16 cellular contexts compared by ENCODE assay signal in genomic region chr17:4562000-4562969, GRCh38. TPM values are rescaled to one million over a fixed set of nuclear protein-coding genes. Genes with fewer than 3 reads are reported as not detected.
DNase-seq lines count a peak whose midpoint lies in the region; ATAC-seq, FAIRE-seq and TF ChIP-seq lines count a peak whose summit lies in the region.
"Had no signal": no experiment of that assay in that cellular context is flagged by ENCODE, and none has a peak within 500 bp of the region (broad histone marks: within the 10 kb centered on the region; RNA-seq: fewer than 3 reads in every experiment).

No MANE protein-coding gene starts in this region.

- CTCF ChIA-PET in SK-N-SH (lab: Yijun Ruan, JAX) = interaction anchor here (0.7 to 3.4 kb wide), 3 partner anchors 8 to 142 kb away, joined by 3 to 18 read pairs (median 7); no protein-coding TSS in a partner anchor

- no peak for DNase-seq in SK-N-SH
- no peak for DNase-seq in activated naive CD8-positive, alpha-beta T cell treated with anti-CD3 and anti-CD28 coated beads for 36 hours
- no peak for DNase-seq in naive thymus-derived CD8-positive, alpha-beta T cell
- no peak for DNase-seq in D721Med (ENCODE audit: insufficient read length, low spot score)
- no peak for DNase-seq in Ammon's horn (ENCODE audit: low spot score)
- DNase-seq: activated CD4-positive, alpha-beta T cell treated with anti-CD3 and anti-CD28 coated beads for 48 hours; amygdala; hippocampal formation; NCI-H524 treated with DMSO at 0.1 percent for 48 hours had no signal

- peak overlapping the region; percentile 25 for H3K27ac Mint-ChIP-seq in activated naive CD8-positive, alpha-beta T cell treated with anti-CD3 and anti-CD28 coated beads for 36 hours
- peak overlapping the region in 7 of 10 donors; percentile 17 to 75 (median 61) for H3K27ac Mint-ChIP-seq in naive thymus-derived CD8-positive, alpha-beta T cell

- H3K4me2 ChIP-seq in SK-N-SH = peak overlapping the region; percentile 34; the same call in 1 of the 2 replicates
- peak overlapping the region; percentile 25; the same call in 1 of the 2 replicates for H3K4me2 ChIP-seq in KMS-11

- H2AFZ ChIP-seq in SK-N-SH (ENCODE audit: low read depth) (no peak overlapping the region; the same call in 1 of the 2 replicates), KMS-11 (ENCODE audit: low read depth) (peak overlapping the region; percentile 21; the same call in 1 of the 2 replicates)

- peaks cover 26% of the 10 kb centered on the region for H3K4me1 Mint-ChIP-seq in activated naive CD8-positive, alpha-beta T cell treated with anti-CD3 and anti-CD28 coated beads for 36 hours
- peaks cover 6 to 29% (median 22%) of the 10 kb centered on the region in 4 donors for H3K4me1 Mint-ChIP-seq in naive thymus-derived CD8-positive, alpha-beta T cell

- H3K4me3 ChIP-seq in SK-N-SH (ENCODE audit: low read depth in 2 of 2, low read length in 1 of 2) = no peak overlapping the region
- no peak overlapping the region for H3K4me3 ChIP-seq in KMS-11 (IDR thresholded peaks at IDR 0.05; ENCODE audit: insufficient read depth, low read depth, low read length)
- H3K4me3 ChIP-seq: suprapubic skin had no signal

- H3K4me1 ChIP-seq in SK-N-SH (ENCODE audit: control insufficient read depth in 1 of 2, insufficient read depth in 2 of 2, low read depth in 1 of 2, low read length in 1 of 2) (no peaks in the 10 kb centered on the region), KMS-11 (ENCODE audit: low read depth, poor library complexity, severe bottlenecking) (peaks cover 15% of the 10 kb centered on the region)

- TF ChIP-seq CTCF in SK-N-SH (IDR thresholded peaks at IDR 0.05) = no peak
- TF ChIP-seq CTCF in KMS-11 (conservative IDR thresholded peaks at IDR 0.05; ENCODE audit: low read depth, low read length) = no peak
- TF ChIP-seq CTCF in D721Med (IDR thresholded peaks at IDR 0.05; ENCODE audit: insufficient read depth, missing control alignments) = no peak

- H3K36me3 Mint-ChIP-seq in activated naive CD8-positive, alpha-beta T cell treated with anti-CD3 and anti-CD28 coated beads for 36 hours = no peaks in the 10 kb centered on the region
- H3K36me3 Mint-ChIP-seq in naive thymus-derived CD8-positive, alpha-beta T cell = no peaks in the 10 kb centered on the region

- TF ChIP-seq RAD21 in SK-N-SH (IDR thresholded peaks at IDR 0.05; ENCODE audit: low read length) = no peak

- H3K9me2 ChIP-seq in SK-N-SH = no peaks in the 10 kb centered on the region

- TF ChIP-seq EP300 in SK-N-SH (IDR thresholded peaks at IDR 0.05; ENCODE audit: borderline replicate concordance in 1 of 2, low read depth in 1 of 2, low read length in 1 of 2) = no peak

- no peaks in the 10 kb centered on the region for H3K9me3 Mint-ChIP-seq in activated naive CD8-positive, alpha-beta T cell treated with anti-CD3 and anti-CD28 coated beads for 36 hours
- H3K9me3 Mint-ChIP-seq in naive thymus-derived CD8-positive, alpha-beta T cell = no peaks in the 10 kb centered on the region

- H3K9me3 ChIP-seq in SK-N-SH = no peaks in the 10 kb centered on the region
- H3K9me3 ChIP-seq: suprapubic skin had no signal

- POLR2A ChIA-PET in SK-N-SH (lab: Yijun Ruan, JAX) = no interaction called here
- POLR2A ChIA-PET in naive thymus-derived CD8-positive, alpha-beta T cell (lab: Charles Lee) = no interaction called here

- H3K27me3 Mint-ChIP-seq in activated naive CD8-positive, alpha-beta T cell treated with anti-CD3 and anti-CD28 coated beads for 36 hours = no peaks in the 10 kb centered on the region
- peaks cover 0 to 1% (median 0%) of the 10 kb centered on the region in 5 donors for H3K27me3 Mint-ChIP-seq in naive thymus-derived CD8-positive, alpha-beta T cell

- H3K27ac ChIP-seq in SK-N-SH (ENCODE audit: low read depth in 2 of 2, low read length in 1 of 2) (no peak overlapping the region), KMS-11 (no peak overlapping the region)
- H3K27ac ChIP-seq: suprapubic skin had no signal

- no peaks in the 10 kb centered on the region for H3K36me3 ChIP-seq in SK-N-SH (replicated peaks in 1 of 2; ENCODE audit: control insufficient read depth in 1 of 2, insufficient read depth in 2 of 2, low read length in 1 of 2)
- H3K36me3 ChIP-seq in KMS-11 (ENCODE audit: insufficient read depth) = no peaks in the 10 kb centered on the region
- H3K36me3 ChIP-seq: suprapubic skin had no signal

- H3K9ac ChIP-seq in SK-N-SH (no peak overlapping the region), KMS-11 (no peak overlapping the region)

- H4K20me1 ChIP-seq in SK-N-SH (ENCODE audit: insufficient read depth) (no peaks in the 10 kb centered on the region), KMS-11 (ENCODE audit: insufficient read depth) (no peaks in the 10 kb centered on the region)

- ATAC-seq in SK-N-SH treated with all-trans-retinoic acid at 6 μM for 48 hours (no peak), GM18502 (IDR thresholded peaks at IDR 0.05; ENCODE audit: poor library complexity, unreplicated experiment) (no peak)
- no peak for ATAC-seq in naive thymus-derived CD8-positive, alpha-beta T cell

- no peaks in the 10 kb centered on the region for H3K79me2 ChIP-seq in SK-N-SH (ENCODE audit: insufficient read depth)
- H3K79me2 ChIP-seq in KMS-11 (ENCODE audit: insufficient read depth, low read depth) = no peaks in the 10 kb centered on the region

- H3K27me3 ChIP-seq in SK-N-SH (ENCODE audit: insufficient read depth) (no peaks in the 10 kb centered on the region), KMS-11 (ENCODE audit: insufficient read depth, low read depth) (no peaks in the 10 kb centered on the region)
- H3K27me3 ChIP-seq: suprapubic skin had no signal

- no peaks in the 10 kb centered on the region for H3F3A ChIP-seq in SK-N-SH (replicated peaks; ENCODE audit: insufficient read depth)

- WGBS in SK-N-SH (ENCODE audit: low lambda C conversion rate) = 66% methylated on average over 8 of the region's 8 CpGs

- H3K4me3 Mint-ChIP-seq in activated naive CD8-positive, alpha-beta T cell treated with anti-CD3 and anti-CD28 coated beads for 36 hours = no peak overlapping the region
- peak overlapping the region in 2 of 10 donors; percentile 15 to 18 for H3K4me3 Mint-ChIP-seq in naive thymus-derived CD8-positive, alpha-beta T cell

- no peak for FAIRE-seq in D721Med (lab: Jason Lieb, UNC)

TF ChIP-seq in SK-N-SH, 30 proteins besides CTCF, POLR2A, EP300 and RAD21:
- no peak for TF ChIP-seq FOXM1 (IDR thresholded peaks at IDR 0.05; ENCODE audit: low read depth)
- TF ChIP-seq NRF1 (IDR thresholded peaks at IDR 0.05; ENCODE audit: low read depth, low read length) = no peak
- no peak for TF ChIP-seq TAF1 (IDR thresholded peaks at IDR 0.05; ENCODE audit: borderline replicate concordance, low read depth, low read length)

TF ChIP-seq in SK-N-SH treated with all-trans-retinoic acid at 6 μM for 48 hours, 23 proteins besides CTCF, POLR2A, EP300 and RAD21 (continues in another document):
- TF ChIP-seq OSR1 (CRISPR knock-in tag; IDR thresholded peaks at IDR 0.05) (no peak), TOX (CRISPR knock-in tag; IDR thresholded peaks at IDR 0.05; ENCODE audit: borderline replicate concordance) (no peak), BACH2 (CRISPR knock-in tag; IDR thresholded peaks at IDR 0.05; ENCODE audit: borderline replicate concordance) (no peak), ZNF565 (CRISPR knock-in tag; conservative IDR thresholded peaks at IDR 0.05; ENCODE audit: low read depth) (no peak), RARB (CRISPR knock-in tag; IDR thresholded peaks at IDR 0.05) (no peak), PPARA (CRISPR knock-in tag; IDR thresholded peaks at IDR 0.05; ENCODE audit: borderline replicate concordance) (no peak), PATZ1 (CRISPR knock-in tag; IDR thresholded peaks at IDR 0.05; ENCODE audit: borderline replicate concordance) (no peak), ISL1 (CRISPR knock-in tag; IDR thresholded peaks at IDR 0.05) (no peak), ZFP3 (CRISPR knock-in tag; IDR thresholded peaks at IDR 0.05) (no peak), ZC3H10 (CRISPR knock-in tag; IDR thresholded peaks at IDR 0.05) (no peak)

RNA-seq across cellular contexts. Expression of gene GGT6, which starts 1.9 kb away (rescaled TPM):
- not detected in 2 replicates for polyA plus RNA-seq in SK-N-SH (2012; rRNA removed)
- not detected in 2 replicates for polyA plus RNA-seq in SK-N-SH (2012; cell fraction: cytosol; rRNA removed)
- not detected in 2 replicates for polyA plus RNA-seq in SK-N-SH (2012; cell fraction: nucleus; rRNA removed)
- total RNA-seq in activated naive CD8-positive, alpha-beta T cell treated with anti-CD3 and anti-CD28 coated beads for 36 hours = not detected
- not detected for total RNA-seq in naive thymus-derived CD8-positive, alpha-beta T cell
- not detected for polyA plus RNA-seq in naive thymus-derived CD8-positive, alpha-beta T cell
- total RNA-seq: A172, pulmonary artery endothelial cell, SK-MEL-5 had no signal

RNA-seq across cellular contexts. Expression of gene MYBBP1A, which starts 7.1 kb away (rescaled TPM):
- 74.7 and 93.0 TPM in 2 replicates for polyA plus RNA-seq in SK-N-SH (2012; rRNA removed)
- polyA plus RNA-seq in SK-N-SH (2012; cell fraction: cytosol; rRNA removed) = 32.8 and 40.9 TPM in 2 replicates
- 264 and 287 TPM in 2 replicates for polyA plus RNA-seq in SK-N-SH (2012; cell fraction: nucleus; rRNA removed)
- total RNA-seq in activated naive CD8-positive, alpha-beta T cell treated with anti-CD3 and anti-CD28 coated beads for 36 hours = 100 to 1,000 TPM; 174 to 176 TPM
- total RNA-seq in naive thymus-derived CD8-positive, alpha-beta T cell = 10 to 100 TPM; 84.4 to 88.6 TPM
- 10 to 100 TPM; 14.0 to 45.7 (median 28.7) TPM for polyA plus RNA-seq in naive thymus-derived CD8-positive, alpha-beta T cell

RNA-seq across cellular contexts. Expression of gene SMTNL2, which starts 22.0 kb away (rescaled TPM):
- polyA plus RNA-seq in SK-N-SH (2012; rRNA removed) = not detected in 2 replicates
- polyA plus RNA-seq in SK-N-SH (2012; cell fraction: cytosol; rRNA removed) = not detected in 2 replicates
- polyA plus RNA-seq in SK-N-SH (2012; cell fraction: nucleus; rRNA removed) = not detected in 2 replicates
- not detected for total RNA-seq in activated naive CD8-positive, alpha-beta T cell treated with anti-CD3 and anti-CD28 coated beads for 36 hours
- total RNA-seq in naive thymus-derived CD8-positive, alpha-beta T cell = not detected
- polyA plus RNA-seq in naive thymus-derived CD8-positive, alpha-beta T cell = not detected
- total RNA-seq: pulmonary artery endothelial cell had no signal
